In genomic region chr10:110388682-110389052, GRCh38 we compare ENCODE assay signal across 8 cellular contexts.
DNase-seq lines count a peak whose midpoint lies in the region; ATAC-seq and TF ChIP-seq lines count a peak whose summit lies in the region.
"Had no signal": no experiment of that assay in that cellular context is flagged by ENCODE, and none has a peak within 500 bp of the region (broad histone marks: within the 10 kb centered on the region; RNA-seq: fewer than 3 reads in every experiment).

No MANE protein-coding gene starts in this region.

- H3K23ac ChIP-seq in trophoblast cell (ENCODE audit: low read length): peak overlapping the region; percentile 40

- no peak overlapping the region for H2BK5ac ChIP-seq in trophoblast cell (ENCODE audit: low read depth, low read length, poor library complexity)

- H3K27me3 ChIP-seq in trophoblast cell (ENCODE audit: insufficient read depth, low read length): no peaks in the 10 kb centered on the region

- H4K91ac ChIP-seq in trophoblast cell (ENCODE audit: low read depth, low read length): no peak overlapping the region

- no peak overlapping the region for H3K9ac ChIP-seq in trophoblast cell (ENCODE audit: low read length)

- H3K36me3 ChIP-seq in trophoblast cell (ENCODE audit: control insufficient read depth in 1 of 2, insufficient read depth in 2 of 2, low read length in 2 of 2): no peaks in the 10 kb centered on the region

- ATAC-seq in GM18511 (IDR thresholded peaks at IDR 0.05; ENCODE audit: unreplicated experiment) (peak; percentile 1), GM21825 (IDR thresholded peaks at IDR 0.05; ENCODE audit: unreplicated experiment) (no peak)

- no peak overlapping the region for H2BK12ac ChIP-seq in trophoblast cell (ENCODE audit: low read length)

- H2AK5ac ChIP-seq in trophoblast cell (ENCODE audit: low read length): no peak overlapping the region

- WGBS in trophoblast cell (ENCODE audit: extremely low coverage, insufficient coverage, insufficient read length): no CpG with 5 or more reads among the region's 7 CpGs

- no peak overlapping the region for H2BK120ac ChIP-seq in trophoblast cell (ENCODE audit: insufficient read depth, low read length, poor library complexity)

- no peak overlapping the region for H4K8ac ChIP-seq in trophoblast cell (ENCODE audit: low read depth, low read length)

- peak; percentile 19 for DNase-seq in NCI-H69 (lab: John Stamatoyannopoulos, UW)
- DNase-seq in cardiac fibroblast (ENCODE audit: low read depth in 2 of 2): no peak
- peak in 1 of 2 donors; percentile 44 for DNase-seq in trophoblast cell
- no peak for DNase-seq in LoVo (ENCODE audit: low spot score)
- DNase-seq in dermis blood vessel endothelial cell: no peak
- DNase-seq: NCI-H345 had no signal

- no peak overlapping the region for H4K12ac ChIP-seq in trophoblast cell (ENCODE audit: low read depth, low read length)

- H3K14ac ChIP-seq in trophoblast cell (ENCODE audit: low read length): no peak overlapping the region

- no peaks in the 10 kb centered on the region for H3K79me2 ChIP-seq in trophoblast cell (ENCODE audit: control insufficient read depth, insufficient read depth, low read length, poor library complexity)

- H3K4ac ChIP-seq in trophoblast cell (ENCODE audit: low read depth, low read length): no peak overlapping the region

- TF ChIP-seq CTCF in cardiac fibroblast (IDR thresholded peaks at IDR 0.05; ENCODE audit: low read depth, low read length): peak; percentile 42

- H2AFZ ChIP-seq in trophoblast cell (ENCODE audit: insufficient read depth, low read length, poor library complexity): no peak overlapping the region

- H3K27ac ChIP-seq in trophoblast cell (ENCODE audit: low read depth, low read length): no peak overlapping the region

- no peaks in the 10 kb centered on the region for H3K9me3 ChIP-seq in trophoblast cell (ENCODE audit: insufficient read depth, low read depth, low read length)

- no peak overlapping the region for H3K18ac ChIP-seq in trophoblast cell (ENCODE audit: low read length)

- H3K4me3 ChIP-seq in cardiac fibroblast (replicated peaks in 1 of 2; ENCODE audit: low read depth in 2 of 2, low read length in 2 of 2) (no peak overlapping the region), trophoblast cell (ENCODE audit: low read depth, low read length) (no peak overlapping the region)

- H3K79me1 ChIP-seq in trophoblast cell (ENCODE audit: low read length): no peaks in the 10 kb centered on the region

- H3K4me2 ChIP-seq in trophoblast cell (ENCODE audit: low read length): no peak overlapping the region

- H3K4me1 ChIP-seq in trophoblast cell (ENCODE audit: control insufficient read depth in 1 of 2, insufficient read depth in 2 of 2, low read length in 2 of 2): peaks cover 0 to 4% of the 10 kb centered on the region in 2 experiments
